1 cellular context compared by ENCODE assay signal in the genomic region with DNA sequence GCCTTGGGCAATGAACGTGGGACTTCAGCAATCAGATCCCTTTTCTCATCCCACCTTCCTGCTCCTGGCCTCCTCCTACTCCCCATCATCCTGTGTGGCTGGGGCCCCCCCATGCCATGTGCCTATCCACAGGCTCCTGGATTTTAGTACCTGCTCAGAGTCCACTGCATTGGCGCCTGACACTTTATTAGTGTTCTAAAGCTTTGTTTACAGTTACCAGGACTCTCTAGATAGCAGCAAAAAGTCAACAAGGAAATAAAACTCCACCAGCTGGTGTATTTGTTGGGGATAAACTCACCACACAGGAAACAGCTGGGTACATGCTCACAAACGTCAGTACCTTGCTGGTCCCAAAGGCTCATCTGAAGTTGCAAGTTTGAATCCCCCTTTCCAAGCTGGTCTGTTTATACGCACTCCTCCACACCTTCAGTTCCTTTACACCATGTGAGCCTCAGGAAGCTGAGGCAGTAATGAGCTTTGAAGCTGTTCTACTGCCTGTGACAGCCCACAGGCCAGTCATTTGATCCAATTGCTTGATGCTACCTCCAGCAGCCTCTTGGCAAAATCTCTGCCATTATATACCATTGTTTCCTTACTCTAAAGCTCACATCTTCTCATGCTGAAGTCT.
TF ChIP-seq lines count a peak whose summit lies in the region.

No MANE protein-coding gene starts in this region.

TF ChIP-seq in H1, 55 proteins besides CTCF, POLR2A, EP300 and RAD21 (continued from another document):
- TF ChIP-seq GABPA (IDR thresholded peaks at IDR 0.05; ENCODE audit: borderline replicate concordance, insufficient read depth, low read length) (no peak), BRCA1 (IDR thresholded peaks at IDR 0.05; ENCODE audit: low read depth, low read length) (no peak), RFX5 (IDR thresholded peaks at IDR 0.05; ENCODE audit: borderline replicate concordance, low read depth, low read length) (no peak), KDM1A (IDR thresholded peaks at IDR 0.05; ENCODE audit: borderline replicate concordance, low read length) (no peak), NANOG (IDR thresholded peaks at IDR 0.05; ENCODE audit: insufficient read depth, low read depth, low read length, poor library complexity, severe bottlenecking) (no peak), NRF1 (IDR thresholded peaks at IDR 0.05; ENCODE audit: low read depth, low read length) (no peak), POU5F1 (IDR thresholded peaks at IDR 0.05; ENCODE audit: low read depth, low read length) (no peak), TCF12 (IDR thresholded peaks at IDR 0.05; ENCODE audit: low read depth, low read length) (no peak), TEAD4 (IDR thresholded peaks at IDR 0.05; ENCODE audit: low read depth, low read length) (no peak), TBP (IDR thresholded peaks at IDR 0.05; ENCODE audit: low read depth, low read length) (no peak), KDM5A (IDR thresholded peaks at IDR 0.05; ENCODE audit: low read length) (no peak), ASH2L (IDR thresholded peaks at IDR 0.05; ENCODE audit: low read length) (no peak), HDAC6 (IDR thresholded peaks at IDR 0.05; ENCODE audit: low read depth, low read length) (no peak)
- TF ChIP-seq, protein P1, sequence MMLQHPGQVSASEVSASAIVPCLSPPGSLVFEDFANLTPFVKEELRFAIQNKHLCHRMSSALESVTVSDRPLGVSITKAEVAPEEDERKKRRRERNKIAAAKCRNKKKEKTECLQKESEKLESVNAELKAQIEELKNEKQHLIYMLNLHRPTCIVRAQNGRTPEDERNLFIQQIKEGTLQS (IDR thresholded peaks at IDR 0.05; ENCODE audit: insufficient read depth, low read depth, low read length), result no peak
- TF ChIP-seq, protein P2, sequence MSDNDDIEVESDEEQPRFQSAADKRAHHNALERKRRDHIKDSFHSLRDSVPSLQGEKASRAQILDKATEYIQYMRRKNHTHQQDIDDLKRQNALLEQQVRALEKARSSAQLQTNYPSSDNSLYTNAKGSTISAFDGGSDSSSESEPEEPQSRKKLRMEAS (IDR thresholded peaks at IDR 0.05), result no peak
